ENCODE assay signal across 8 cellular contexts in the genomic region with DNA sequence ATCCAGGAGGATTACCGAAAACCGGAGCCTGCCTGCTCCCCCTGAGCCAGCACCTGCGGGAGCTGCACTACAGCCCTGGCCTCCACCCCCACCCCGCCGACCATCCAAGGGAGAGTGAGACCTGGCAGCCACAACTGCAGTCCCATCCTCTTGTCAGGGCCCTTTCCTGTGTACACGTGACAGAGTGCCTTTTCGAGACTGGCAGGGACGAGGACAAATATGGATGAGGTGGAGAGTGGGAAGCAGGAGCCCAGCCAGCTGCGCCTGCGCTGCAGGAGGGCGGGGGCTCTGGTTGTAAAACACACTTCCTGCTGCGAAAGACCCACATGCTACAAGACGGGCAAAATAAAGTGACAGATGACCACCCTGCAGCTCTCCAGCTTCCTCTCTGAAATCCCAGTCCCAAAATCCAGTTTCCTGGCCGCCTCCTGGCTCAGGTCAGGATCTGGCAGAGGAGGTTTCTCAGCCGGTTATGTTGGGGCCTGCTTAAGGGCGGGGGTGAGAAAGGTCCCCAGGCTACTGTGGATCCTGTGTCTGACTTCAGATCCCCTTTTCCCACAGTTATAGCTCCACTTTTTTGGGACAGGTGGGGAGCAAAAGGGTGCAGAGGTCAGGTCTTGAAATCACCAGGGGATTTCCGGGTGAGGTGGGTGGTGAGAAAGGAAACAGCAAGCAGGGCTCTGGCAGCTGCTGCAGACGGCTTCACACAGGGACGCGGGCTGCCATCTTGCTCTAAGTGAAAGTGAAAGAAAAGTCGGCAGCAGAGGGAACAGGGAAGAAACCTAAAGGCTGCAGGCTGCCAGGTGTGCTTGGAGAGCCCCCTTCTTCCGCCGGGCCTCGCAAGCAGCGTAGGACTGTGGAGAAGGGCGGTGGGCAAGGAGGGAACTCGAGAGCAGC. TPM values are rescaled to one million over a fixed set of nuclear protein-coding genes. Genes with fewer than 3 reads are reported as not detected.
DNase-seq lines count a peak whose midpoint lies in the region; ATAC-seq and TF ChIP-seq lines count a peak whose summit lies in the region.

A gene with protein sequence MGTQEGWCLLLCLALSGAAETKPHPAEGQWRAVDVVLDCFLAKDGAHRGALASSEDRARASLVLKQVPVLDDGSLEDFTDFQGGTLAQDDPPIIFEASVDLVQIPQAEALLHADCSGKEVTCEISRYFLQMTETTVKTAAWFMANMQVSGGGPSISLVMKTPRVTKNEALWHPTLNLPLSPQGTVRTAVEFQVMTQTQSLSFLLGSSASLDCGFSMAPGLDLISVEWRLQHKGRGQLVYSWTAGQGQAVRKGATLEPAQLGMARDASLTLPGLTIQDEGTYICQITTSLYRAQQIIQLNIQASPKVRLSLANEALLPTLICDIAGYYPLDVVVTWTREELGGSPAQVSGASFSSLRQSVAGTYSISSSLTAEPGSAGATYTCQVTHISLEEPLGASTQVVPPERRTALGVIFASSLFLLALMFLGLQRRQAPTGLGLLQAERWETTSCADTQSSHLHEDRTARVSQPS (plus strand): TSS at position 695 of the 897 bp plus-strand sequence. CDS start 207 bp downstream, outside the sequence.

- H3K4me1 ChIP-seq in HUES64 (ENCODE audit: insufficient read depth, low read length): peaks cover 38% of the 10 kb centered on the region
- H3K4me1 ChIP-seq in esophagus squamous epithelium: peaks cover 27 to 55% (median 32%) of the 10 kb centered on the region in 3 donors

- H3K9ac ChIP-seq in HUES64 (ENCODE audit: low read depth, low read length): peak within 1 kb of the TSS; percentile 65

- TF ChIP-seq POLR2A in esophagus squamous epithelium (IDR thresholded peaks at IDR 0.05): peak in 2 of 4 donors; percentile 35 to 65

- peaks cover 28% of the 10 kb centered on the region for H3K4me1 Mint-ChIP-seq in CD14-positive monocyte

- intact Hi-C loops in CD14-positive monocyte (cut with micrococcal nuclease) (no loop called here), esophagus squamous epithelium (cut with DNase I) (no loop called here)

- WGBS in HUES64: 25% methylated on average over 27 of the region's 27 CpGs
- WGBS in esophagus squamous epithelium, 2 donors: 0% methylated on average over 12 to 17 of the region's 27 CpGs

- H3K4me3 ChIP-seq in HUES64 (ENCODE audit: low read length) (peak within 1 kb of the TSS; percentile 40), esophagus squamous epithelium (peak within 1 kb of the TSS; percentile 50 to 92 (median 73))

- no peaks in the 10 kb centered on the region for H3K27me3 ChIP-seq in HUES64 (ENCODE audit: insufficient read depth, low read length)
- H3K27me3 ChIP-seq in esophagus squamous epithelium: no peaks in the 10 kb centered on the region

- peak within 1 kb of the TSS; percentile 95 to 98 for H3K4me3 Mint-ChIP-seq in CD14-positive monocyte

- no peak for TF ChIP-seq CTCF in CD14-positive monocyte (IDR thresholded peaks at IDR 0.05)
- TF ChIP-seq CTCF in esophagus squamous epithelium (IDR thresholded peaks at IDR 0.05): peak in 1 of 6 experiments; percentile 4

- peak; percentile 57 for ATAC-seq in GM19438 (IDR thresholded peaks at IDR 0.05; ENCODE audit: low read depth, unreplicated experiment)
- ATAC-seq in stimulated activated naive CD8-positive, alpha-beta T cell treated with anti-CD3 and anti-CD28 coated beads, Interleukin-15, Interleukin-2, amounts not matched to agents 100 U/mL and 50 U/mL, for 24 hours: peak; percentile 68

- no peaks in the 10 kb centered on the region for H3K36me3 ChIP-seq in HUES64 (ENCODE audit: insufficient read depth, low read length)
- H3K36me3 ChIP-seq in esophagus squamous epithelium: peaks cover 0 to 43% (median 9%) of the 10 kb centered on the region in 3 donors

- H3K9me3 ChIP-seq in HUES64 (ENCODE audit: insufficient read depth, low read depth, low read length): no peaks in the 10 kb centered on the region
- no peaks in the 10 kb centered on the region for H3K9me3 ChIP-seq in esophagus squamous epithelium

- peak within 1 kb of the TSS; percentile 92 to 97 (median 95) for H3K27ac Mint-ChIP-seq in CD14-positive monocyte

- no peaks in the 10 kb centered on the region for H3K9me3 Mint-ChIP-seq in CD14-positive monocyte

- H3K27ac ChIP-seq in HUES64 (ENCODE audit: low read depth, low read length) (peak within 1 kb of the TSS; percentile 90), esophagus squamous epithelium (peak within 1 kb of the TSS; percentile 97 to 99 (median 98))

- H3K27me3 Mint-ChIP-seq in CD14-positive monocyte (ENCODE audit: low read depth in 3 of 3): no peaks in the 10 kb centered on the region

- peaks cover 39% of the 10 kb centered on the region in 2 donors for H3K36me3 Mint-ChIP-seq in CD14-positive monocyte

- DNase-seq in CD14-positive monocyte (ENCODE audit: low spot score) (no peak), OCI-M1 (lab: John Stamatoyannopoulos, UW) (peak; percentile 85), activated T-helper 1 cell treated with Interleukin-2 at 50 U/mL for 16 hours (ENCODE audit: low read depth) (peak; percentile 63), esophagus squamous epithelium (lab: John Stamatoyannopoulos, UW) (peak; percentile 34), myocyte (ENCODE audit: low read depth) (peak; percentile 95)
- DNase-seq in stimulated activated naive CD8-positive, alpha-beta T cell treated with anti-CD3 and anti-CD28 coated beads, Interleukin-15, Interleukin-2, amounts not matched to agents 100 U/mL and 50 U/mL, for 24 hours: peak; percentile 82

RNA-seq across cellular contexts. Expression of the gene that starts here (rescaled TPM):
- 100 to 1,000 TPM in 1 of 2 donors, 10 to 100 TPM in 1; 91.8 to 145 TPM for polyA plus RNA-seq in CD14-positive monocyte
- 0.55 TPM for polyA plus RNA-seq in HUES64 (2013, experiment 1 of 2)
- polyA plus RNA-seq in HUES64 (2013, experiment 2 of 2): 0.63 TPM
- total RNA-seq in esophagus squamous epithelium (10 to 100 TPM in 3 of 4 donors, 1 to 10 TPM in 1; 7.7 to 25.6 (median 18.2) TPM), myocyte (10.9 and 14.0 TPM in 2 replicates)
- 12.9 TPM for polyA plus RNA-seq in myocyte (2012)
